In the genomic region with DNA sequence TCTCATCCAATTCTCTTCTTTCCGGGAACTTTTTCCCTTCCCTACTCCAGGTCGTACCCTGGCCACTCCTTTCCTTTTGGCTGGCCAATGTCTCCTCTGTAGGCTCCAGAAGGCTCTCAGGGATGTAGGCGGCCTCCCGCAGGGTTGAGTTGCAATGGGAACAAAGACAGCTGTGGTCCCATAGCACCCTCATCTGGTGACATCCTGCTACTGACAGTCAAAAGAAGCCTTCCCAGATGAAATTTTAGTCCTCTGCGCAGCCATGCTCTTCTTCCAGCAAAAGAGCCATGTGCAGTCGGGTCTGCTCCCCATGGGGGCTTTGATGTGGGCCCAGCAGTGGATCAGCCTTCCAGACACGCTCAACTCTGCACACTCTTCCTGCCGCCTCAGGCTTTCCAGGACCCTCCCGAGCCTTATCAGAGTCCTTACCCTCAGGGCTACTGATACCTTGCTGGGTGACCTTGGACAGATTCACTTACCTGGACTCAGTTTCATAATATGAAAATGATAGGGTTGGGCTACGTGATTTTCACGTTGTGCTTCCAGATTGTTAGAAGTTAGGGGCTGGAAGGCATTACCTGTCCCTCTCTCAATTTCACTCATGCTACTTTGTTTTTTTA, we compare ENCODE assay signal across 1 cellular context.
TF ChIP-seq lines count a peak whose summit lies in the region.

No MANE protein-coding gene starts in this region.

TF ChIP-seq in SK-N-SH treated with all-trans-retinoic acid at 6 μM for 48 hours, 23 proteins besides CTCF, POLR2A, EP300 and RAD21 (continued from another document):
- TF ChIP-seq, protein P1, sequence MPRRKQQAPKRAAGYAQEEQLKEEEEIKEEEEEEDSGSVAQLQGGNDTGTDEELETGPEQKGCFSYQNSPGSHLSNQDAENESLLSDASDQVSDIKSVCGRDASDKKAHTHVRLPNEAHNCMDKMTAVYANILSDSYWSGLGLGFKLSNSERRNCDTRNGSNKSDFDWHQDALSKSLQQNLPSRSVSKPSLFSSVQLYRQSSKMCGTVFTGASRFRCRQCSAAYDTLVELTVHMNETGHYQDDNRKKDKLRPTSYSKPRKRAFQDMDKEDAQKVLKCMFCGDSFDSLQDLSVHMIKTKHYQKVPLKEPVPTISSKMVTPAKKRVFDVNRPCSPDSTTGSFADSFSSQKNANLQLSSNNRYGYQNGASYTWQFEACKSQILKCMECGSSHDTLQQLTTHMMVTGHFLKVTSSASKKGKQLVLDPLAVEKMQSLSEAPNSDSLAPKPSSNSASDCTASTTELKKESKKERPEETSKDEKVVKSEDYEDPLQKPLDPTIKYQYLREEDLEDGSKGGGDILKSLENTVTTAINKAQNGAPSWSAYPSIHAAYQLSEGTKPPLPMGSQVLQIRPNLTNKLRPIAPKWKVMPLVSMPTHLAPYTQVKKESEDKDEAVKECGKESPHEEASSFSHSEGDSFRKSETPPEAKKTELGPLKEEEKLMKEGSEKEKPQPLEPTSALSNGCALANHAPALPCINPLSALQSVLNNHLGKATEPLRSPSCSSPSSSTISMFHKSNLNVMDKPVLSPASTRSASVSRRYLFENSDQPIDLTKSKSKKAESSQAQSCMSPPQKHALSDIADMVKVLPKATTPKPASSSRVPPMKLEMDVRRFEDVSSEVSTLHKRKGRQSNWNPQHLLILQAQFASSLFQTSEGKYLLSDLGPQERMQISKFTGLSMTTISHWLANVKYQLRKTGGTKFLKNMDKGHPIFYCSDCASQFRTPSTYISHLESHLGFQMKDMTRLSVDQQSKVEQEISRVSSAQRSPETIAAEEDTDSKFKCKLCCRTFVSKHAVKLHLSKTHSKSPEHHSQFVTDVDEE (CRISPR knock-in tag; IDR thresholded peaks at IDR 0.05): no peak
- TF ChIP-seq RARB (CRISPR knock-in tag; IDR thresholded peaks at IDR 0.05) (no peak), GLIS3 (CRISPR knock-in tag; IDR thresholded peaks at IDR 0.05) (no peak)
- TF ChIP-seq, protein P2, sequence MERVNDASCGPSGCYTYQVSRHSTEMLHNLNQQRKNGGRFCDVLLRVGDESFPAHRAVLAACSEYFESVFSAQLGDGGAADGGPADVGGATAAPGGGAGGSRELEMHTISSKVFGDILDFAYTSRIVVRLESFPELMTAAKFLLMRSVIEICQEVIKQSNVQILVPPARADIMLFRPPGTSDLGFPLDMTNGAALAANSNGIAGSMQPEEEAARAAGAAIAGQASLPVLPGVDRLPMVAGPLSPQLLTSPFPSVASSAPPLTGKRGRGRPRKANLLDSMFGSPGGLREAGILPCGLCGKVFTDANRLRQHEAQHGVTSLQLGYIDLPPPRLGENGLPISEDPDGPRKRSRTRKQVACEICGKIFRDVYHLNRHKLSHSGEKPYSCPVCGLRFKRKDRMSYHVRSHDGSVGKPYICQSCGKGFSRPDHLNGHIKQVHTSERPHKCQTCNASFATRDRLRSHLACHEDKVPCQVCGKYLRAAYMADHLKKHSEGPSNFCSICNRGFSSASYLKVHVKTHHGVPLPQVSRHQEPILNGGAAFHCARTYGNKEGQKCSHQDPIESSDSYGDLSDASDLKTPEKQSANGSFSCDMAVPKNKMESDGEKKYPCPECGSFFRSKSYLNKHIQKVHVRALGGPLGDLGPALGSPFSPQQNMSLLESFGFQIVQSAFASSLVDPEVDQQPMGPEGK (CRISPR knock-in tag; IDR thresholded peaks at IDR 0.05; ENCODE audit: borderline replicate concordance): no peak
